16 cellular contexts compared by ENCODE assay signal in genomic region chr14:89388853-89389252, GRCh38. TPM values are rescaled to one million over a fixed set of nuclear protein-coding genes. Genes with fewer than 3 reads are reported as not detected.
DNase-seq lines count a peak whose midpoint lies in the region; ATAC-seq, FAIRE-seq and TF ChIP-seq lines count a peak whose summit lies in the region.
"Had no signal": no experiment of that assay in that cellular context is flagged by ENCODE, and none has a peak within 500 bp of the region (broad histone marks: within the 10 kb centered on the region; RNA-seq: fewer than 3 reads in every experiment).

No MANE protein-coding gene starts in this region.

- H3K9ac ChIP-seq in fibroblast of lung (ENCODE audit: insufficient read depth, low read length): no peak overlapping the region
- no peak overlapping the region for H3K9ac ChIP-seq in parathyroid adenoma

- TF ChIP-seq CTCF in RWPE2 (IDR thresholded peaks at IDR 0.05; ENCODE audit: poor library complexity, severe bottlenecking) (peak; percentile 36), fibroblast of lung (conservative IDR thresholded peaks at IDR 0.05 in 1 of 2, IDR thresholded peaks at IDR 0.05 in 1 of 2; ENCODE audit: low read depth in 1 of 2, low read length in 2 of 2) (peak; percentile 31 to 40), parathyroid adenoma (IDR thresholded peaks at IDR 0.05) (peak; percentile 41)

- H3K4me3 ChIP-seq in RWPE2 (ENCODE audit: severe bottlenecking) (no peak overlapping the region), fibroblast of lung (replicated peaks in 1 of 4; ENCODE audit: control extremely low read depth in 1 of 4, insufficient read depth in 1 of 4, low read depth in 3 of 4, low read length in 4 of 4) (no peak overlapping the region), parathyroid adenoma (ENCODE audit: low read depth, low read length) (no peak overlapping the region)
- H3K4me3 ChIP-seq: GM12878 had no signal

- peaks cover 63% of the 10 kb centered on the region for H3K4me1 Mint-ChIP-seq in stimulated activated naive CD8-positive, alpha-beta T cell treated with anti-CD3 and anti-CD28 coated beads, Interleukin-15, amount 100 ng/mL, for 72 hours

- H3K36me3 ChIP-seq in RWPE2 (ENCODE audit: low read depth) (no peaks in the 10 kb centered on the region), fibroblast of lung (ENCODE audit: control insufficient read depth, insufficient read depth, low read length) (no peaks in the 10 kb centered on the region), parathyroid adenoma (ENCODE audit: control insufficient read depth, insufficient read depth, low read length) (no peaks in the 10 kb centered on the region)

- H3K27me3 ChIP-seq in RWPE2 (ENCODE audit: insufficient read depth, poor library complexity, severe bottlenecking) (no peaks in the 10 kb centered on the region), fibroblast of lung (ENCODE audit: control insufficient read depth, insufficient read depth, low read length) (no peaks in the 10 kb centered on the region), parathyroid adenoma (ENCODE audit: control insufficient read depth, insufficient read depth, low read length) (no peaks in the 10 kb centered on the region)

- no peak for TF ChIP-seq POLR2A in GM12892 (IDR thresholded peaks at IDR 0.05; ENCODE audit: low read depth, low read length)

- no peaks in the 10 kb centered on the region for H3K79me2 ChIP-seq in fibroblast of lung (ENCODE audit: control insufficient read depth, insufficient read depth, low read length)
- peaks cover 38% of the 10 kb centered on the region for H3K79me2 ChIP-seq in parathyroid adenoma

- FAIRE-seq in GM12892 (lab: Jason Lieb, UNC): no peak
- FAIRE-seq: D721Med, GM12878, GM19239, H54, kidney had no signal

- ATAC-seq in RWPE2 (ENCODE audit: low read depth): 0 out of 3 replicates have a peak, but pooled peaks have one; percentile 32
- no peak for ATAC-seq in stimulated activated naive CD8-positive, alpha-beta T cell treated with anti-CD3 and anti-CD28 coated beads, Interleukin-15, amount 100 ng/mL, for 72 hours
- ATAC-seq: GM12878 had no signal

- no peaks in the 10 kb centered on the region for H4K20me1 ChIP-seq in fibroblast of lung (ENCODE audit: control insufficient read depth, extremely low read depth, insufficient read depth, low read length)

- H3K27ac Mint-ChIP-seq in stimulated activated naive CD8-positive, alpha-beta T cell treated with anti-CD3 and anti-CD28 coated beads, Interleukin-15, amount 100 ng/mL, for 72 hours: no peak overlapping the region
- H3K27ac Mint-ChIP-seq: activated B cell treated with CpG ODN at 0.5 μM for 24 hours had no signal

- H3K4me2 ChIP-seq in fibroblast of lung (ENCODE audit: extremely low read depth, insufficient read depth, low read length): no peak overlapping the region
- H3K4me2 ChIP-seq in parathyroid adenoma (ENCODE audit: low read length): no peak overlapping the region

- no peak overlapping the region for H3K4me3 Mint-ChIP-seq in stimulated activated naive CD8-positive, alpha-beta T cell treated with anti-CD3 and anti-CD28 coated beads, Interleukin-15, amount 100 ng/mL, for 72 hours
- H3K4me3 Mint-ChIP-seq: activated B cell treated with CpG ODN at 0.5 μM for 24 hours had no signal

- no peaks in the 10 kb centered on the region for H3K4me1 ChIP-seq in RWPE2 (ENCODE audit: insufficient read depth, poor library complexity, severe bottlenecking)
- no peaks in the 10 kb centered on the region for H3K4me1 ChIP-seq in fibroblast of lung (ENCODE audit: control insufficient read depth, extremely low read depth, insufficient read depth, low read length)
- H3K4me1 ChIP-seq in parathyroid adenoma: peaks cover 20% of the 10 kb centered on the region

- H3K9me3 ChIP-seq in RWPE2 (ENCODE audit: severe bottlenecking) (no peaks in the 10 kb centered on the region), fibroblast of lung (ENCODE audit: control insufficient read depth, insufficient read depth, low read depth, low read length) (no peaks in the 10 kb centered on the region), parathyroid adenoma (ENCODE audit: control insufficient read depth, low read length) (no peaks in the 10 kb centered on the region)

- H2AFZ ChIP-seq in fibroblast of lung (ENCODE audit: low read length): no peak overlapping the region
- H2AFZ ChIP-seq in parathyroid adenoma: no peak overlapping the region

- no peaks in the 10 kb centered on the region for H3K27me3 Mint-ChIP-seq in stimulated activated naive CD8-positive, alpha-beta T cell treated with anti-CD3 and anti-CD28 coated beads, Interleukin-15, amount 100 ng/mL, for 72 hours
- H3K27me3 Mint-ChIP-seq: activated B cell treated with CpG ODN at 0.5 μM for 24 hours had no signal

- DNase-seq in ELF-1 (ENCODE audit: low read depth, low spot score) (peak; percentile 48), RWPE2 (ENCODE audit: low spot score) (no peak), fibroblast of lung (ENCODE audit: low read depth in 2 of 2) (peak in 1 of 2 donors; percentile 50), HuH-7.5 (ENCODE audit: low spot score) (no peak), GM12892 (ENCODE audit: insufficient read length) (no peak)
- DNase-seq in stimulated activated CD4-positive, alpha-beta T cell treated with anti-CD3 and anti-CD28 coated beads, Interleukin-4, amount 100 ng/mL, for 24 hours: no peak
- DNase-seq in stimulated activated naive CD8-positive, alpha-beta T cell treated with anti-CD3 and anti-CD28 coated beads, Interleukin-15, amount 100 ng/mL, for 72 hours: no peak
- DNase-seq: activated B cell treated with CpG ODN at 0.5 μM for 24 hours, kidney, NCI-H2227 treated with DMSO at 0.1 percent for 48 hours had no signal

- H3K27ac ChIP-seq in RWPE2 (ENCODE audit: poor library complexity, severe bottlenecking): no peak overlapping the region
- no peak overlapping the region for H3K27ac ChIP-seq in fibroblast of lung (ENCODE audit: insufficient read depth, low read length)
- H3K27ac ChIP-seq in parathyroid adenoma: peak overlapping the region; percentile 21
- H3K27ac ChIP-seq: RWPE1 had no signal

- no peaks in the 10 kb centered on the region for H3K9me3 Mint-ChIP-seq in stimulated activated naive CD8-positive, alpha-beta T cell treated with anti-CD3 and anti-CD28 coated beads, Interleukin-15, amount 100 ng/mL, for 72 hours
- H3K9me3 Mint-ChIP-seq: activated B cell treated with CpG ODN at 0.5 μM for 24 hours had no signal

RNA-seq across cellular contexts. Expression of gene FOXN3, which starts 28.2 kb away (rescaled TPM):
- 27.5 and 27.9 TPM in 2 replicates for total RNA-seq in fibroblast of lung
- 22.5 and 33.3 TPM in 2 replicates for polyA plus RNA-seq in fibroblast of lung
- 14.4 and 26.1 TPM in 2 replicates for polyA plus RNA-seq in fibroblast of lung (2012)
- polyA minus RNA-seq in fibroblast of lung (ENCODE audit: low replicate concordance): 118 and 136 TPM in 2 replicates
- polyA plus RNA-seq in GM12892 (2012; ENCODE audit: missing spikeins): 29.8 TPM
